7 cellular contexts compared by ENCODE assay signal in the genomic region with DNA sequence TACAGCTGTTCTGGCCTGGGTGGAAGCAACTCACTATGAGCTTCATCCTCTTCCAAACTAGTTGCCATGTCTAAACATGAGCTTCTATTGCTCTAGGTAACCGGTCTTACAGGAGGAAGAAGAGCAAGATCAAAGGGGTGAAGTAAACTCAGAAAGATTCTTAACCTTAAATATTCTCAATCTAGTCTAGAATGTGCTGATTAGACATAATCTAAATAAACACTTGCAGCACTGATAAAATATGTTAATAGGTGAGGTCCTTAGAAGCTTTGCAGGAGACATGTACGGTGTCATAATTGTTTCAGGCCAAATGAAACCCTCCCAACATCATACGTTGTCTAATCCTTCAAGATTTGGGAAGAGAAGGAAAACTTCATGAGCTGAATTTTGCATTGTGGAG.
"Had no signal": no experiment of that assay in that cellular context is flagged by ENCODE, and none has a peak within 500 bp of the region (broad histone marks: within the 10 kb centered on the region; RNA-seq: fewer than 3 reads in every experiment).

No MANE protein-coding gene starts in this region.

- H2AFZ ChIP-seq: GM23248 had no signal

- H3K9ac ChIP-seq: GM23248 had no signal

- DNase-seq: GM23248, GOT3, H9, HCEC 1CT, KG1 had no signal

- H3K4me3 ChIP-seq: GM23248 had no signal

- H3K27ac ChIP-seq: GM23248, HL-60 had no signal

- FAIRE-seq: H54 had no signal
